Comparison of ENCODE assay signal across 18 cellular contexts in genomic region chr20:13723015-13723414, GRCh38.
DNase-seq lines count a peak whose midpoint lies in the region; ATAC-seq and TF ChIP-seq lines count a peak whose summit lies in the region.
"Had no signal": no experiment of that assay in that cellular context is flagged by ENCODE, and none has a peak within 500 bp of the region (broad histone marks: within the 10 kb centered on the region; RNA-seq: fewer than 3 reads in every experiment).

No MANE protein-coding gene starts in this region.

- peak; percentile 9 for DNase-seq in DMS 273 (lab: John Stamatoyannopoulos, UW; ENCODE audit: unreplicated experiment)
- DNase-seq in DMS 273 treated with DMSO at 0.1 percent for 48 hours (lab: John Stamatoyannopoulos, UW), result no peak
- DNase-seq in NB4 (ENCODE audit: low read depth), result peak; percentile 60
- DNase-seq in choroid plexus epithelial cell (ENCODE audit: low read depth), result peak; percentile 44
- no peak for DNase-seq in gastrocnemius medialis
- DNase-seq in NCI-H748 (lab: John Stamatoyannopoulos, UW; ENCODE audit: unreplicated experiment), result no peak
- DNase-seq in testis, result no peak
- DNase-seq in activated naive CD4-positive, alpha-beta T cell (lab: John Stamatoyannopoulos, UW), result no peak
- DNase-seq: amniotic stem cell; CD4-positive, alpha-beta memory T cell; central memory CD4-positive, alpha-beta T cell; effector CD8-positive, alpha-beta T cell; NCI-H1930; small intestine; transverse colon had no signal

- peaks cover 0 to 9% of the 10 kb centered on the region in 2 donors for H3K36me3 ChIP-seq in gastrocnemius medialis
- no peaks in the 10 kb centered on the region for H3K36me3 ChIP-seq in testis (ENCODE audit: low read depth, missing control alignments)

- in situ Hi-C loops in gastrocnemius medialis (cut with MboI; ENCODE audit: low sequenced_read_pairs in 4 of 4), result no loop called here

- WGBS in testis, 2 donors, result 80 to 95% methylated on average over 1 of the region's 1 CpG

- H3K4me3 ChIP-seq in NB4 (ENCODE audit: low read depth, low read length), result no peak overlapping the region
- no peak overlapping the region for H3K4me3 ChIP-seq in choroid plexus epithelial cell (ENCODE audit: low read depth, low read length)
- no peak overlapping the region for H3K4me3 ChIP-seq in gastrocnemius medialis
- no peak overlapping the region for H3K4me3 ChIP-seq in testis
- H3K4me3 ChIP-seq: transverse colon had no signal

- ATAC-seq in gastrocnemius medialis, result peak; percentile 54 to 78
- ATAC-seq: activated T-helper 17 cell treated with anti-CD3 and anti-CD28 coated beads, Interleukin-2, amount 50 U/mL, for 72 hours; Panc1 had no signal

- TF ChIP-seq POLR2A in NB4 (IDR thresholded peaks at IDR 0.05; ENCODE audit: extremely low read depth, insufficient read length) (no peak), gastrocnemius medialis (IDR thresholded peaks at IDR 0.05) (no peak), testis (IDR thresholded peaks at IDR 0.05) (no peak)

- TF ChIP-seq CTCF in NB4 (IDR thresholded peaks at IDR 0.05; ENCODE audit: low read depth, low read length) (no peak), choroid plexus epithelial cell (conservative IDR thresholded peaks at IDR 0.05; ENCODE audit: low read depth, low read length) (no peak), gastrocnemius medialis (IDR thresholded peaks at IDR 0.05 in 4 of 5, conservative IDR thresholded peaks at IDR 0.05 in 1 of 5) (no peak), testis (IDR thresholded peaks at IDR 0.05) (no peak)

- H3K4me1 ChIP-seq in gastrocnemius medialis (peaks cover 4 to 11% of the 10 kb centered on the region in 2 donors), testis (no peaks in the 10 kb centered on the region)

- no peaks in the 10 kb centered on the region for H3K27me3 ChIP-seq in gastrocnemius medialis
- H3K27me3 ChIP-seq in testis, result no peaks in the 10 kb centered on the region
- H3K27me3 ChIP-seq: transverse colon had no signal

- intact Hi-C loops in gastrocnemius medialis (cut with DNase I; ENCODE audit: low total_unique reads), result no loop called here
- intact Hi-C loops in testis (cut with DNase I; ENCODE audit: low total_unique reads), result no loop called here

- H3K27ac ChIP-seq in gastrocnemius medialis (peak overlapping the region in 1 of 4 donors; percentile 4), testis (no peak overlapping the region)
- H3K27ac ChIP-seq: 22Rv1, transverse colon had no signal

- H3K9me3 ChIP-seq in gastrocnemius medialis (no peaks in the 10 kb centered on the region), testis (no peaks in the 10 kb centered on the region)
- H3K9me3 ChIP-seq: transverse colon had no signal

Comparison
In these comparisons a context has a peak if more than half of its experiments do, and no peak if none do; other contexts are left out.
1. DNase-seq: peak in DMS 273 (single experiment), NB4 (single experiment) and choroid plexus epithelial cell (single experiment); none in DMS 273 treated with DMSO at 0.1 percent for 48 hours (single experiment), gastrocnemius medialis (0 of 2), NCI-H748 (single experiment), testis (single experiment) and activated naive CD4-positive, alpha-beta T cell (0 of 4).